Comparison of ENCODE assay signal across 14 cellular contexts in genomic region chr1:226640737-226641136, GRCh38.
A peak's percentile ranks its signal among the peaks of the same experiment; 100 is the strongest.
DNase-seq lines count a peak whose midpoint lies in the region; ATAC-seq, FAIRE-seq and TF ChIP-seq lines count a peak whose summit lies in the region.
"Had no signal": no experiment of that assay in that cellular context is flagged by ENCODE, and none has a peak within 500 bp of the region (broad histone marks: within the 10 kb centered on the region; RNA-seq: fewer than 3 reads in every experiment).

No MANE protein-coding gene starts in this region.

- peaks cover 3 to 83% (median 17%) of the 10 kb centered on the region in 3 donors for H3K36me3 ChIP-seq in esophagus squamous epithelium
- H3K36me3 ChIP-seq in brain microvascular endothelial cell (replicated peaks), result no peaks in the 10 kb centered on the region

- H3K4me1 ChIP-seq in esophagus squamous epithelium, result peaks cover 14 to 67% (median 31%) of the 10 kb centered on the region in 3 donors
- H3K4me1 ChIP-seq: pancreas had no signal

- no peak for TF ChIP-seq CTCF in CD4-positive, alpha-beta T cell (IDR thresholded peaks at IDR 0.05)
- TF ChIP-seq CTCF in esophagus squamous epithelium (IDR thresholded peaks at IDR 0.05) (no peak), brain microvascular endothelial cell (IDR thresholded peaks at IDR 0.05; ENCODE audit: low read depth, low read length, missing control alignments) (no peak)

- H3K9me3 ChIP-seq in CD4-positive, alpha-beta T cell (ENCODE audit: control insufficient read depth, low read length), result no peaks in the 10 kb centered on the region
- H3K9me3 ChIP-seq in esophagus squamous epithelium, result no peaks in the 10 kb centered on the region
- H3K9me3 ChIP-seq: pancreas, thoracic aorta had no signal

- CTCF ChIA-PET in CD4-positive, alpha-beta T cell (lab: Charles Lee), result interaction anchor here (0.8 to 1.5 kb wide), 3 partner anchors 13 to 187 kb away, joined by 4 read pairs; no protein-coding TSS in a partner anchor

- DNase-seq in CD4-positive, alpha-beta T cell, result no peak
- DNase-seq in esophagus squamous epithelium (lab: John Stamatoyannopoulos, UW), result no peak
- DNase-seq in posterior vena cava (ENCODE audit: low spot score), result peak; percentile 56
- DNase-seq in brain microvascular endothelial cell, result no peak
- no peak for DNase-seq in RCC 7860 (ENCODE audit: low spot score)
- no peak for DNase-seq in effector CD8-positive, alpha-beta T cell (lab: John Stamatoyannopoulos, UW)
- DNase-seq: activated CD8-positive, alpha-beta T cell treated with anti-CD3 and anti-CD28 coated beads for 36 hours; NCI-H2029 treated with DMSO at 0.1 percent for 48 hours; stimulated activated CD4-positive, alpha-beta T cell treated with anti-CD3 and anti-CD28 coated beads, Interleukin-15, amount 100 ng/mL, for 24 hours had no signal

- no peak overlapping the region for H3K4me3 Mint-ChIP-seq in CD4-positive, alpha-beta T cell
- H3K4me3 Mint-ChIP-seq in IgD-negative memory B cell, result peak overlapping the region in 3 of 4 donors; percentile 2 to 87 (median 87)
- H3K4me3 Mint-ChIP-seq: activated CD8-positive, alpha-beta T cell treated with anti-CD3 and anti-CD28 coated beads for 36 hours had no signal

- H3K9me3 Mint-ChIP-seq in CD4-positive, alpha-beta T cell, result no peaks in the 10 kb centered on the region
- no peaks in the 10 kb centered on the region for H3K9me3 Mint-ChIP-seq in IgD-negative memory B cell
- H3K9me3 Mint-ChIP-seq: activated CD8-positive, alpha-beta T cell treated with anti-CD3 and anti-CD28 coated beads for 36 hours; activated T-helper 2 cell treated with anti-CD3 and anti-CD28 coated beads, Interferon-gamma antibody, Interleukin-2, Interleukin-4, amounts not matched to agents 10 μg/mL and 5 μg/mL and 100 μg/mL, durations not matched to agents 14 hours and 24 hours and 36 hours had no signal

- H3K27ac ChIP-seq in CD4-positive, alpha-beta T cell (ENCODE audit: low read depth, low read length), result peak overlapping the region; percentile 9
- H3K27ac ChIP-seq in esophagus squamous epithelium, result peak overlapping the region in 3 of 4 donors; percentile 26 to 68 (median 67)
- H3K27ac ChIP-seq in brain microvascular endothelial cell, result no peak overlapping the region
- H3K27ac ChIP-seq: C4-2B, pancreas, thoracic aorta had no signal

- H3K36me3 Mint-ChIP-seq in CD4-positive, alpha-beta T cell (ENCODE audit: low read depth), result peaks cover 93% of the 10 kb centered on the region
- peaks cover 2% of the 10 kb centered on the region for H3K36me3 Mint-ChIP-seq in IgD-negative memory B cell

- H3K27ac Mint-ChIP-seq in CD4-positive, alpha-beta T cell, result peak overlapping the region; percentile 85
- peak overlapping the region; percentile 30 to 91 (median 76) for H3K27ac Mint-ChIP-seq in IgD-negative memory B cell

- no peak for ATAC-seq in CD4-positive, alpha-beta T cell (ENCODE audit: poor library complexity)
- ATAC-seq: activated CD8-positive, alpha-beta T cell treated with anti-CD3 and anti-CD28 coated beads for 36 hours; pancreas had no signal

- H3K4me1 Mint-ChIP-seq in CD4-positive, alpha-beta T cell (ENCODE audit: low read depth), result peaks cover 55% of the 10 kb centered on the region
- peaks cover 31 to 48% (median 35%) of the 10 kb centered on the region in 3 donors for H3K4me1 Mint-ChIP-seq in IgD-negative memory B cell

- no peaks in the 10 kb centered on the region for H3K27me3 ChIP-seq in CD4-positive, alpha-beta T cell (ENCODE audit: control insufficient read depth, insufficient read depth, low read length)
- H3K27me3 ChIP-seq in esophagus squamous epithelium (no peaks in the 10 kb centered on the region), brain microvascular endothelial cell (replicated peaks) (no peaks in the 10 kb centered on the region)
- H3K27me3 ChIP-seq: pancreas had no signal

- FAIRE-seq in RCC 7860 (lab: Jason Lieb, UNC), result no peak
- FAIRE-seq: pancreas had no signal

- POLR2A ChIA-PET in CD4-positive, alpha-beta T cell (lab: Charles Lee), result interaction anchor here (1.4 kb wide), 1 partner anchor 187 kb away, joined by 4 read pairs; no protein-coding TSS in a partner anchor

- 82 to 94% methylated on average over 4 to 6 of the region's 11 CpGs for WGBS in esophagus squamous epithelium, 2 donors

- no peaks in the 10 kb centered on the region for H3K27me3 Mint-ChIP-seq in CD4-positive, alpha-beta T cell
- no peaks in the 10 kb centered on the region for H3K27me3 Mint-ChIP-seq in IgD-negative memory B cell
- H3K27me3 Mint-ChIP-seq: activated CD8-positive, alpha-beta T cell treated with anti-CD3 and anti-CD28 coated beads for 36 hours had no signal

- intact Hi-C loops in CD4-positive, alpha-beta T cell (cut with DNase I, micrococcal nuclease), result no loop called here
- intact Hi-C loops in esophagus squamous epithelium (cut with DNase I) (loop anchor here (10.0 kb wide), 1 partner anchor 94 kb away; the partner anchor contains the start of gene ITPKB), posterior vena cava (cut with DNase I) (no loop called here)

- in situ Hi-C loops in brain microvascular endothelial cell (cut with HindIII; ENCODE audit: low pct_ligation_motif_present, low sequenced_read_pairs), result loop anchor here (25.0 kb wide), 2 partner anchors 197 to 797 kb away; no protein-coding TSS in a partner anchor

- no peak for TF ChIP-seq POLR2A in esophagus squamous epithelium (IDR thresholded peaks at IDR 0.05)

- no peak overlapping the region for H3K4me3 ChIP-seq in esophagus squamous epithelium
- H3K4me3 ChIP-seq in brain microvascular endothelial cell (ENCODE audit: low read depth, low read length), result no peak overlapping the region
- H3K4me3 ChIP-seq: pancreas, thoracic aorta had no signal
